1 cellular context compared by ENCODE assay signal in the genomic region with DNA sequence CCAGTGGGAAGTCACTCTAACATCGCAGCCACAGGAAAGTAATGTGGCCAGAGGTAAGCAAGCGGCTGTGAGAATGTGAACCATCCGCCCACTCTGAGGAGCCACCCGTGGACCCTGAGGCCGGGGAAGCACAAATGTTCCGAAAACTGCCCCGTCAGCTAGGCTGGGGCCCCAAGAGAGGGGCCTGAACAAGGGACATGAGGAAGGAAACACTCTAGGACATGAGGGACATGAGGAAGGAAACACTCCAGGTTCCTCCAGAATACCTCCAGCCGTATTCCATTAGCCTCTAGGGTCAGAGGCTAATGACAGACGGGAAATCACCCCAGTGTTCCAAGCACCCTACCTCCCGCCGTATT.
TF ChIP-seq lines count a peak whose summit lies in the region.

No MANE protein-coding gene starts in this region.

TF ChIP-seq in K562, 482 proteins besides CTCF, POLR2A, EP300 and RAD21 (continued from another document):
- TF ChIP-seq PHF21A (IDR thresholded peaks at IDR 0.05; ENCODE audit: borderline replicate concordance, low read depth) (no peak), EGR1 (conservative IDR thresholded peaks at IDR 0.05) (peak; percentile 14), SREBF2 (CRISPR knock-in tag; IDR thresholded peaks at IDR 0.05) (0 out of 2 replicates have a peak, but pooled peaks have one; percentile 11)
- TF ChIP-seq, protein P1, sequence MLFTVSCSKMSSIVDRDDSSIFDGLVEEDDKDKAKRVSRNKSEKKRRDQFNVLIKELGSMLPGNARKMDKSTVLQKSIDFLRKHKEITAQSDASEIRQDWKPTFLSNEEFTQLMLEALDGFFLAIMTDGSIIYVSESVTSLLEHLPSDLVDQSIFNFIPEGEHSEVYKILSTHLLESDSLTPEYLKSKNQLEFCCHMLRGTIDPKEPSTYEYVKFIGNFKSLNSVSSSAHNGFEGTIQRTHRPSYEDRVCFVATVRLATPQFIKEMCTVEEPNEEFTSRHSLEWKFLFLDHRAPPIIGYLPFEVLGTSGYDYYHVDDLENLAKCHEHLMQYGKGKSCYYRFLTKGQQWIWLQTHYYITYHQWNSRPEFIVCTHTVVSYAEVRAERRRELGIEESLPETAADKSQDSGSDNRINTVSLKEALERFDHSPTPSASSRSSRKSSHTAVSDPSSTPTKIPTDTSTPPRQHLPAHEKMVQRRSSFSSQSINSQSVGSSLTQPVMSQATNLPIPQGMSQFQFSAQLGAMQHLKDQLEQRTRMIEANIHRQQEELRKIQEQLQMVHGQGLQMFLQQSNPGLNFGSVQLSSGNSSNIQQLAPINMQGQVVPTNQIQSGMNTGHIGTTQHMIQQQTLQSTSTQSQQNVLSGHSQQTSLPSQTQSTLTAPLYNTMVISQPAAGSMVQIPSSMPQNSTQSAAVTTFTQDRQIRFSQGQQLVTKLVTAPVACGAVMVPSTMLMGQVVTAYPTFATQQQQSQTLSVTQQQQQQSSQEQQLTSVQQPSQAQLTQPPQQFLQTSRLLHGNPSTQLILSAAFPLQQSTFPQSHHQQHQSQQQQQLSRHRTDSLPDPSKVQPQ (CRISPR knock-in tag; IDR thresholded peaks at IDR 0.05; ENCODE audit: borderline replicate concordance): no peak
